Comparison of ENCODE assay signal across 8 cellular contexts in the genomic region with DNA sequence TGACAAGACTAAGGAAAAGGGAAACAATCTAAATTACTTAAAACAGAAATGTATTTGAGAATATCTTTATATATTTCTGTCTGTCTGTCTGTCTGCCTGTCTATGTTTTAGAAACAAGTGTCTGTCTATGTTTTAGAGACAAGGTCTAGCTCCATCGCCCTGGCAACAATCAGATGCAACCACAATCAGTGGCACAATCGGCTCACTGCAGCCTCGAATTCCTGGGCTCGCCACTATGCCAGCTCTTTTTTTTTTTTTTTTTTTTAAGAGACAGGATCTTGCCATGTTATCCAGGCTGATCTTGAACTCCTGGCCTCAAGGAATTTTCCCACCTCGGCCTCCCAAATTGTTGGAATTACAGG. TPM values are rescaled to one million over a fixed set of nuclear protein-coding genes. Genes with fewer than 3 reads are reported as not detected.
DNase-seq lines count a peak whose midpoint lies in the region; ATAC-seq and TF ChIP-seq lines count a peak whose summit lies in the region.
"Not testable (repeated sequence)": the region's sequence is repeated elsewhere in the genome, so short reads cannot be mapped to it uniquely, and the experiment has no call there.

No MANE protein-coding gene starts in this region.

- not testable (repeated sequence) for H3K4me1 ChIP-seq in BLaER1 treated with 17β-estradiol and CSF1 and Interleukin-3, amounts not matched to agents 10 nM and 100 nM; H9 (ENCODE audit: insufficient read depth, low read length)

- DNase-seq in H9: peak; percentile 25
- DNase-seq in NCI-H2171 treated with DMSO at 0.1 percent for 48 hours (lab: John Stamatoyannopoulos, UW): peak; percentile 20
- peak; percentile 48 for DNase-seq in activated CD8-positive, alpha-beta T cell treated with anti-CD3 and anti-CD28 coated beads, Interleukin-2, amount 10 ng/mL, durations not matched to agents 7 days and 5 days
- peak in 2 of 3 donors; percentile 29 to 31 for DNase-seq in immature natural killer cell

- H3K9me3 Mint-ChIP-seq in H9; T-helper 1 cell treated with Interleukin-12 subunit alpha and Interleukin-12 subunit beta and Interleukin-4 antibody, amounts not matched to agents 30 μg/mL and 1 μg/mL, for 36 hours; activated CD8-positive, alpha-beta T cell treated with anti-CD3 and anti-CD28 coated beads, Interleukin-2, amount 10 ng/mL, durations not matched to agents 7 days and 5 days (ENCODE audit: insufficient read depth); activated naive CD8-positive, alpha-beta T cell (ENCODE audit: low read depth); immature natural killer cell; stimulated activated naive CD8-positive, alpha-beta T cell treated with anti-CD3 and anti-CD28 coated beads, Interleukin-15, Interleukin-2, amounts not matched to agents 100 ng/mL and 50 ng/mL, for 24 hours: not testable (repeated sequence)

- not testable (repeated sequence) for H3K4ac ChIP-seq in H9 (ENCODE audit: low read depth, low read length)

- not testable (repeated sequence) for H2BK15ac ChIP-seq in H9 (ENCODE audit: low read depth, low read length)

- H3K27me3 Mint-ChIP-seq in H9 (ENCODE audit: low read depth); T-helper 1 cell treated with Interleukin-12 subunit alpha and Interleukin-12 subunit beta and Interleukin-4 antibody, amounts not matched to agents 30 μg/mL and 1 μg/mL, for 36 hours (ENCODE audit: low read depth); activated CD8-positive, alpha-beta T cell treated with anti-CD3 and anti-CD28 coated beads, Interleukin-2, amount 10 ng/mL, durations not matched to agents 7 days and 5 days (ENCODE audit: low read depth); activated naive CD8-positive, alpha-beta T cell; immature natural killer cell (ENCODE audit: low read depth in 3 of 3); stimulated activated naive CD8-positive, alpha-beta T cell treated with anti-CD3 and anti-CD28 coated beads, Interleukin-15, Interleukin-2, amounts not matched to agents 100 ng/mL and 50 ng/mL, for 24 hours: not testable (repeated sequence)

- H3T11ph ChIP-seq in H9 (ENCODE audit: low read length): not testable (repeated sequence)

- H3K79me1 ChIP-seq in H9 (ENCODE audit: insufficient read depth, low read depth, low read length, poor library complexity, severe bottlenecking): not testable (repeated sequence)

- not testable (repeated sequence) for H3K9ac ChIP-seq in BLaER1 treated with 17β-estradiol and CSF1 and Interleukin-3, amounts not matched to agents 10 nM and 100 nM; H9 (ENCODE audit: extremely low read depth, insufficient read length, low read length)

- H3K27ac Mint-ChIP-seq in H9 (peak overlapping the region in 1 of 3 experiments; percentile 55; a peak in 1 of 7 replicates), immature natural killer cell (peak overlapping the region; percentile 73 to 94 (median 90))
- peak overlapping the region; percentile 88 for H3K27ac Mint-ChIP-seq in T-helper 1 cell treated with Interleukin-12 subunit alpha and Interleukin-12 subunit beta and Interleukin-4 antibody, amounts not matched to agents 30 μg/mL and 1 μg/mL, for 36 hours
- peak overlapping the region; percentile 96 for H3K27ac Mint-ChIP-seq in activated CD8-positive, alpha-beta T cell treated with anti-CD3 and anti-CD28 coated beads, Interleukin-2, amount 10 ng/mL, durations not matched to agents 7 days and 5 days
- H3K27ac Mint-ChIP-seq in activated naive CD8-positive, alpha-beta T cell: peak overlapping the region; percentile 91
- not testable (repeated sequence) for H3K27ac Mint-ChIP-seq in stimulated activated naive CD8-positive, alpha-beta T cell treated with anti-CD3 and anti-CD28 coated beads, Interleukin-15, Interleukin-2, amounts not matched to agents 100 ng/mL and 50 ng/mL, for 24 hours

- not testable (repeated sequence) for H3K9me3 ChIP-seq in BLaER1 treated with 17β-estradiol and CSF1 and Interleukin-3, amounts not matched to agents 10 nM and 100 nM (replicated peaks in 1 of 11); H9 (ENCODE audit: control insufficient read depth, low read depth, low read length)

- H3K4me2 ChIP-seq in BLaER1 treated with 17β-estradiol and CSF1 and Interleukin-3, amounts not matched to agents 10 nM and 100 nM: peak overlapping the region in 6 of 11 experiments; percentile 18 to 44 (median 24); a peak in 4 of 22 replicates
- not testable (repeated sequence) for H3K4me2 ChIP-seq in H9 (ENCODE audit: insufficient read depth, insufficient read length, low read length)

- H4K5ac ChIP-seq in H9 (ENCODE audit: insufficient read length, low read depth, low read length): not testable (repeated sequence)

- not testable (repeated sequence) for H3K14ac ChIP-seq in H9 (ENCODE audit: insufficient read depth, low read length)

- H3K4me3 Mint-ChIP-seq in H9: not testable (repeated sequence)
- H3K4me3 Mint-ChIP-seq in T-helper 1 cell treated with Interleukin-12 subunit alpha and Interleukin-12 subunit beta and Interleukin-4 antibody, amounts not matched to agents 30 μg/mL and 1 μg/mL, for 36 hours: peak overlapping the region; percentile 75
- H3K4me3 Mint-ChIP-seq in activated CD8-positive, alpha-beta T cell treated with anti-CD3 and anti-CD28 coated beads, Interleukin-2, amount 10 ng/mL, durations not matched to agents 7 days and 5 days: peak overlapping the region; percentile 75
- H3K4me3 Mint-ChIP-seq in activated naive CD8-positive, alpha-beta T cell: peak overlapping the region; percentile 76
- H3K4me3 Mint-ChIP-seq in immature natural killer cell: peak overlapping the region; percentile 57 to 90 (median 89)
- H3K4me3 Mint-ChIP-seq in stimulated activated naive CD8-positive, alpha-beta T cell treated with anti-CD3 and anti-CD28 coated beads, Interleukin-15, Interleukin-2, amounts not matched to agents 100 ng/mL and 50 ng/mL, for 24 hours: peak overlapping the region; percentile 65

- H3K27me3 ChIP-seq in BLaER1 treated with 17β-estradiol and CSF1 and Interleukin-3, amounts not matched to agents 10 nM and 100 nM; H9 (ENCODE audit: insufficient read depth, low read length): not testable (repeated sequence)

- H2BK20ac ChIP-seq in H9 (ENCODE audit: low read depth, low read length, poor library complexity, severe bottlenecking): not testable (repeated sequence)

- H2BK5ac ChIP-seq in H9 (ENCODE audit: insufficient read length, low read length): not testable (repeated sequence)

- H4K20me1 ChIP-seq in BLaER1 treated with 17β-estradiol and CSF1 and Interleukin-3, amounts not matched to agents 10 nM and 100 nM; H9 (ENCODE audit: control insufficient read depth, insufficient read depth, insufficient read length): not testable (repeated sequence)

- not testable (repeated sequence) for H4K91ac ChIP-seq in H9 (ENCODE audit: insufficient read length, low read depth, low read length)

- H2AFZ ChIP-seq in H9 (ENCODE audit: low read length): not testable (repeated sequence)

- H2BK12ac ChIP-seq in H9 (ENCODE audit: insufficient read length, low read depth, low read length): not testable (repeated sequence)

- ATAC-seq in activated CD8-positive, alpha-beta T cell treated with anti-CD3 and anti-CD28 coated beads, Interleukin-2, amount 10 ng/mL, durations not matched to agents 7 days and 5 days: peak; percentile 54

- H4K8ac ChIP-seq in H9 (replicated peaks; ENCODE audit: insufficient read length, low read depth, low read length): not testable (repeated sequence)

- not testable (repeated sequence) for H3K36me3 Mint-ChIP-seq in H9 (ENCODE audit: insufficient read depth in 1 of 3, low read depth in 3 of 3); T-helper 1 cell treated with Interleukin-12 subunit alpha and Interleukin-12 subunit beta and Interleukin-4 antibody, amounts not matched to agents 30 μg/mL and 1 μg/mL, for 36 hours (ENCODE audit: low read depth); activated CD8-positive, alpha-beta T cell treated with anti-CD3 and anti-CD28 coated beads, Interleukin-2, amount 10 ng/mL, durations not matched to agents 7 days and 5 days (ENCODE audit: low read depth); activated naive CD8-positive, alpha-beta T cell; immature natural killer cell; stimulated activated naive CD8-positive, alpha-beta T cell treated with anti-CD3 and anti-CD28 coated beads, Interleukin-15, Interleukin-2, amounts not matched to agents 100 ng/mL and 50 ng/mL, for 24 hours (ENCODE audit: low read depth)

- H2BK120ac ChIP-seq in H9 (ENCODE audit: low read depth, low read length, poor library complexity, severe bottlenecking): not testable (repeated sequence)

- H3K4me3 ChIP-seq in BLaER1 treated with 17β-estradiol and CSF1 and Interleukin-3, amounts not matched to agents 10 nM and 100 nM: not testable (repeated sequence)

- not testable (repeated sequence) for H3K79me2 ChIP-seq in H9 (ENCODE audit: insufficient read depth, low read length)

- not testable (repeated sequence) for H3K56ac ChIP-seq in H9 (ENCODE audit: insufficient read length, low read depth, low read length)

- H3K4me1 Mint-ChIP-seq in H9: not testable (repeated sequence)
- H3K4me1 Mint-ChIP-seq in T-helper 1 cell treated with Interleukin-12 subunit alpha and Interleukin-12 subunit beta and Interleukin-4 antibody, amounts not matched to agents 30 μg/mL and 1 μg/mL, for 36 hours (ENCODE audit: low read depth): peaks cover 15% of the 10 kb centered on the region
- H3K4me1 Mint-ChIP-seq in activated CD8-positive, alpha-beta T cell treated with anti-CD3 and anti-CD28 coated beads, Interleukin-2, amount 10 ng/mL, durations not matched to agents 7 days and 5 days (ENCODE audit: low read depth): peaks cover 21% of the 10 kb centered on the region
- H3K4me1 Mint-ChIP-seq in activated naive CD8-positive, alpha-beta T cell (ENCODE audit: low read depth): peaks cover 20% of the 10 kb centered on the region
- peaks cover 12 to 17% of the 10 kb centered on the region in 2 donors for H3K4me1 Mint-ChIP-seq in immature natural killer cell
- H3K4me1 Mint-ChIP-seq in stimulated activated naive CD8-positive, alpha-beta T cell treated with anti-CD3 and anti-CD28 coated beads, Interleukin-15, Interleukin-2, amounts not matched to agents 100 ng/mL and 50 ng/mL, for 24 hours (ENCODE audit: low read depth): peaks cover 26% of the 10 kb centered on the region

- not testable (repeated sequence) for H3K23ac ChIP-seq in H9 (ENCODE audit: insufficient read length, low read depth, low read length)

- H3K23me2 ChIP-seq in H9 (ENCODE audit: insufficient read length, low read depth, low read length, poor library complexity, severe bottlenecking): not testable (repeated sequence)

- H2AK5ac ChIP-seq in H9 (ENCODE audit: insufficient read length, low read length): not testable (repeated sequence)

- POLR2A ChIA-PET in activated CD8-positive, alpha-beta T cell treated with anti-CD3 and anti-CD28 coated beads, Interleukin-2, amount 10 ng/mL, durations not matched to agents 7 days and 5 days (lab: Charles Lee): not testable (repeated sequence)

- H3K27ac ChIP-seq in BLaER1 treated with 17β-estradiol and CSF1 and Interleukin-3, amounts not matched to agents 10 nM and 100 nM; H9 (ENCODE audit: insufficient read length, low read depth, low read length): not testable (repeated sequence)

- H3K36me3 ChIP-seq in BLaER1 treated with 17β-estradiol and CSF1 and Interleukin-3, amounts not matched to agents 10 nM and 100 nM: not testable (repeated sequence)

- CTCF ChIA-PET in activated CD8-positive, alpha-beta T cell treated with anti-CD3 and anti-CD28 coated beads, Interleukin-2, amount 10 ng/mL, durations not matched to agents 7 days and 5 days (lab: Charles Lee): not testable (repeated sequence)

- not testable (repeated sequence) for H3K18ac ChIP-seq in H9 (ENCODE audit: insufficient read length, low read depth, low read length)

- no CpG with 5 or more reads among the region's 5 CpGs for WGBS in H9 (ENCODE audit: extremely low coverage, insufficient read length, low lambda C conversion rate)

- TF ChIP-seq CTCF in H9 (conservative IDR thresholded peaks at IDR 0.05): not testable (repeated sequence)

RNA-seq across cellular contexts. Expression of gene DGCR6L, which starts 8.7 kb away (rescaled TPM):
- total RNA-seq in H9 (2021): 38.6 and 40.4 TPM in 2 replicates
- 10 to 100 TPM; 50.4 to 56.3 TPM for total RNA-seq in activated CD8-positive, alpha-beta T cell treated with anti-CD3 and anti-CD28 coated beads, Interleukin-2, amount 10 ng/mL, durations not matched to agents 7 days and 5 days
- 100 to 1,000 TPM; 143 to 160 (median 147) TPM for polyA plus RNA-seq in immature natural killer cell
